ENCODE assay signal across 11 cellular contexts in the genomic region with DNA sequence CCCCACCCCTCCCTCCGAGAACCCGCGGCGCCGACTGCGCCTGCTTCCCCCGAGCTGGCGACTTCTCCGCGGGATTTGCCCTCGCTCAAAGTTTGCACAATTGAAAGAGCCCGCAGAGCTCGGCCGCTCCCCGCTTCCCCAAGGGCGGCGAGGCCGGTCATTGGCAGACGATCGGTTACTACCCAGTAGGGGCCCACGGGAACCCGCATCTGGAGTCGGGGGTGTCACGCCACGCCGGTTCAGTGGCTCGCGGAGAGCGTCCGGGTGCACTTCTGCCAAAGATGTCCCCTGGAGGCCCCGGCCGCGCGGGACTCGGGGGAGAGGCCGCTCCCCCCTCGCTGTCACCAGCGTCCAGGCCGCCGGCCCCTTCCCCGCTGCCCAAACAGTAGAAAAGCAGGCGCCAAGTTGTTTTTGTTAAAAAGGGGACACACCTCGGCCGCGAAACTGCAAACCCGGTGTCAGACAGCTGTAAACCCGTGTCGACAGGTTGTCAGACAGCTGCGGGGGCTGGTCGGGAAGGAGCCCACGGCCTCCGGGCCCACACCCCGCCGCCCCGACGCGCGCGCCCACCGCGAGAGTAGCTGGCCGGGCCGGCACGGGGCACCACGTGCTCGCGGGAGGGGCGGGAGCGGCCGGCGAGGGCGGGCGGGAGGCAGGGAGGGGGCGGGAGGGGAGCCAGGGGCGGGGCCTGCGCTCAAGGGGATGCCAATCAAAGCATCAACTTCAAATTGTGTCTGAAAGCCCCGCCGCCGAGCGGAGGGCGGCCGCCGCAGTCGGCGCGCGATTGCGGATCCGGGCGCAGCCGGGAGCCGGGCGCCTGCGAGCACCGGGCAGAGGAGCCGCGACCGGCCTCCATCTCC. TPM values are rescaled to one million over a fixed set of nuclear protein-coding genes. Genes with fewer than 3 reads are reported as not detected.
DNase-seq lines count a peak whose midpoint lies in the region; ATAC-seq, FAIRE-seq and TF ChIP-seq lines count a peak whose summit lies in the region.
"Had no signal": no experiment of that assay in that cellular context is flagged by ENCODE, and none has a peak within 500 bp of the region (broad histone marks: within the 10 kb centered on the region; RNA-seq: fewer than 3 reads in every experiment).

Gene IRX1 (plus strand): TSS at position 731 of the 860 bp plus-strand sequence. CDS start 274 bp downstream, outside the sequence.

- H3K9ac ChIP-seq in kidney (ENCODE audit: low read length in 2 of 2) = no peak within 1 kb of the TSS

- DNase-seq in NCI-H82 (lab: John Stamatoyannopoulos, UW) (peak; percentile 34), NCI-H82 treated with DMSO at 0.1 percent for 48 hours (lab: John Stamatoyannopoulos, UW; ENCODE audit: unreplicated experiment) (no peak), brain microvascular endothelial cell (no peak), kidney (peak; percentile 87), testis (no peak), GM12892 (ENCODE audit: insufficient read length) (no peak)
- no peak for DNase-seq in activated CD4-positive, alpha-beta T cell treated with anti-CD3 and anti-CD28 coated beads, Interleukin-2, amount 50 U/mL, for 1 hour
- DNase-seq: activated gamma-delta T cell had no signal

- ATAC-seq in activated CD4-positive, CD25-positive, alpha-beta regulatory T cell treated with anti-CD3 and anti-CD28 coated beads, Interleukin-2, amount 50 U/mL, for 24 hours = no peak

- H3K4me1 ChIP-seq in kidney (ENCODE audit: control insufficient read depth in 1 of 2, insufficient read depth in 1 of 2, low read depth in 1 of 2, low read length in 2 of 2) (peaks cover 0 to 5% of the 10 kb centered on the region in 2 donors), testis (peaks cover 8% of the 10 kb centered on the region)

- intact Hi-C loops in kidney (cut with DNase I) = no loop called here
- intact Hi-C loops in testis (cut with DNase I; ENCODE audit: low total_unique reads) = no loop called here

- H3K9me3 ChIP-seq in kidney (ENCODE audit: control insufficient read depth in 1 of 2, low read length in 2 of 2) (no peaks in the 10 kb centered on the region), testis (no peaks in the 10 kb centered on the region)

- TF ChIP-seq POLR2A in testis (IDR thresholded peaks at IDR 0.05) (no peak), GM12892 (IDR thresholded peaks at IDR 0.05; ENCODE audit: low read depth, low read length) (no peak)

- no peak for FAIRE-seq in kidney (lab: Jason Lieb, UNC)
- no peak for FAIRE-seq in GM12892 (lab: Jason Lieb, UNC)

- WGBS in testis, 2 donors = 0 to 2% methylated on average over 2 to 70 of the region's 98 CpGs

- no peak for TF ChIP-seq CTCF in brain microvascular endothelial cell (IDR thresholded peaks at IDR 0.05; ENCODE audit: low read depth, low read length, missing control alignments)
- TF ChIP-seq CTCF in kidney (IDR thresholded peaks at IDR 0.05; ENCODE audit: borderline replicate concordance, extremely low read depth, insufficient read depth) = no peak
- TF ChIP-seq CTCF in testis (IDR thresholded peaks at IDR 0.05) = no peak

- peak within 1 kb of the TSS; percentile 12 for H3K4me3 ChIP-seq in brain microvascular endothelial cell (ENCODE audit: low read depth, low read length)
- H3K4me3 ChIP-seq in kidney (ENCODE audit: low read length in 2 of 2) = peak within 1 kb of the TSS in 1 of 2 donors; percentile 46
- H3K4me3 ChIP-seq in testis = peak within 1 kb of the TSS; percentile 6 to 24

- H3K36me3 ChIP-seq in brain microvascular endothelial cell (replicated peaks) = no peaks in the 10 kb centered on the region
- H3K36me3 ChIP-seq in kidney (ENCODE audit: control insufficient read depth in 1 of 2, insufficient read depth in 2 of 2, low read length in 2 of 2) = no peaks in the 10 kb centered on the region
- H3K36me3 ChIP-seq in testis (ENCODE audit: low read depth, missing control alignments) = no peaks in the 10 kb centered on the region
- H3K36me3 ChIP-seq: Peyer's patch had no signal

- in situ Hi-C loops in brain microvascular endothelial cell (cut with HindIII; ENCODE audit: low pct_ligation_motif_present, low sequenced_read_pairs) = no loop called here

- H3K27ac ChIP-seq in brain microvascular endothelial cell (no peak within 1 kb of the TSS), kidney (ENCODE audit: low read depth in 2 of 2, low read length in 2 of 2) (peak within 1 kb of the TSS in 1 of 2 donors; percentile 22), testis (no peak within 1 kb of the TSS)
- H3K27ac ChIP-seq: Peyer's patch had no signal

- H3K27me3 ChIP-seq in brain microvascular endothelial cell (replicated peaks) (peaks cover 78% of the 10 kb centered on the region), testis (no peaks in the 10 kb centered on the region)

RNA-seq across cellular contexts. Expression of gene IRX1, which starts in this region (rescaled TPM):
- 62.0 TPM for total RNA-seq in kidney
- polyA plus RNA-seq in kidney (ENCODE audit: insufficient read depth, low read depth, low replicate concordance) = 17.3 TPM
- total RNA-seq in testis = under 1 TPM; 0.19 to 0.47 TPM
- polyA plus RNA-seq in testis (ENCODE audit: insufficient read depth, low read depth, low replicate concordance) = 0.17 TPM
- polyA plus RNA-seq in GM12892 (2012; ENCODE audit: missing spikeins) = not detected
- total RNA-seq: Peyer's patch had no signal
- polyA plus RNA-seq: AG04450 had no signal

Comparison
In these comparisons a context has a peak if more than half of its experiments do, and no peak if none do; other contexts are left out.
1. RNA of gene IRX1 (total RNA-seq): 62.0 TPM in kidney (single experiment); 0.19 to 0.47 TPM in testis; every median in the first group is over 10 times any median in the second.
2. RNA of gene IRX1 (polyA plus RNA-seq): 17.3 TPM in kidney (single experiment); 0.17 TPM in testis (single experiment); every median in the first group is over 10 times any median in the second.
3. DNase-seq: peak in NCI-H82 (single experiment) and kidney (single experiment); none in NCI-H82 treated with DMSO at 0.1 percent for 48 hours (single experiment), brain microvascular endothelial cell (single experiment), testis (single experiment), GM12892 (single experiment) and activated CD4-positive, alpha-beta T cell treated with anti-CD3 and anti-CD28 coated beads, Interleukin-2, amount 50 U/mL, for 1 hour (single experiment).